ENCODE assay signal across 11 cellular contexts in genomic region chr15:73928971-73929627, GRCh38. TPM values are rescaled to one million over a fixed set of nuclear protein-coding genes. Genes with fewer than 3 reads are reported as not detected.
A peak's percentile ranks its signal among the peaks of the same experiment; 100 is the strongest.
DNase-seq lines count a peak whose midpoint lies in the region; ATAC-seq and TF ChIP-seq lines count a peak whose summit lies in the region.
"Had no signal": no experiment of that assay in that cellular context is flagged by ENCODE, and none has a peak within 500 bp of the region (broad histone marks: within the 10 kb centered on the region; RNA-seq: fewer than 3 reads in every experiment).

No MANE protein-coding gene starts in this region.

- H3K27me3 Mint-ChIP-seq in CD4-positive, alpha-beta memory T cell, result no peaks in the 10 kb centered on the region
- no peaks in the 10 kb centered on the region for H3K27me3 Mint-ChIP-seq in chondrocyte (ENCODE audit: low read depth)

- H3K4me3 Mint-ChIP-seq in CD4-positive, alpha-beta memory T cell, result peak overlapping the region; percentile 3 to 69 (median 54)
- peak overlapping the region; percentile 96 for H3K4me3 Mint-ChIP-seq in chondrocyte (ENCODE audit: unreplicated experiment)

- WGBS in neuronal stem cell (ENCODE audit: extremely low coverage in 2 of 2, insufficient read length in 2 of 2, insufficient replicate concordance in 1 of 2), 2 donors, result no CpG with 5 or more reads among the region's 5 CpGs

- H3K9ac ChIP-seq in Karpas-422 (ENCODE audit: low read length) (0 out of 2 replicates have a peak overlapping the region, but pooled peaks have one; percentile 7), neuronal stem cell (ENCODE audit: low read depth, low read length, poor library complexity) (peak overlapping the region; percentile 18)

- no peaks in the 10 kb centered on the region for H3K36me3 ChIP-seq in CD4-positive, alpha-beta memory T cell (ENCODE audit: insufficient read depth, low read length)
- H3K36me3 ChIP-seq in Karpas-422 (ENCODE audit: insufficient read depth, low read length), result no peaks in the 10 kb centered on the region
- H3K36me3 ChIP-seq in neuronal stem cell (replicated peaks in 1 of 2; ENCODE audit: control insufficient read depth in 2 of 2, insufficient read depth in 2 of 2, low read length in 2 of 2), result no peaks in the 10 kb centered on the region
- H3K36me3 ChIP-seq: Peyer's patch had no signal

- DNase-seq in CD4-positive, alpha-beta memory T cell, result no peak
- DNase-seq in Karpas-422 (no peak), chondrocyte (ENCODE audit: low spot score) (peak; percentile 63), neuronal stem cell (ENCODE audit: low spot score) (no peak), NCI-H1930 (lab: John Stamatoyannopoulos, UW) (no peak), NCI-H1105 treated with DMSO at 0.1 percent for 48 hours (lab: John Stamatoyannopoulos, UW) (no peak), posterior vena cava (ENCODE audit: low spot score) (no peak)
- DNase-seq: Kasumi-1 had no signal

- peak overlapping the region; percentile 49 for H3K14ac ChIP-seq in neuronal stem cell (ENCODE audit: low read length)

- no peak overlapping the region for H3K27ac ChIP-seq in CD4-positive, alpha-beta memory T cell (ENCODE audit: low read depth, low read length)
- H3K27ac ChIP-seq in Karpas-422 (ENCODE audit: low read length) (no peak overlapping the region), neuronal stem cell (replicated peaks; ENCODE audit: low read length) (no peak overlapping the region)
- H3K27ac ChIP-seq: psoas muscle had no signal

- H2BK120ac ChIP-seq in neuronal stem cell (ENCODE audit: low read depth, low read length), result no peak overlapping the region

- H3K4me2 ChIP-seq in Karpas-422 (ENCODE audit: low read depth, low read length, poor library complexity, severe bottlenecking) (no peak overlapping the region), neuronal stem cell (ENCODE audit: insufficient read depth, low read length, poor library complexity, severe bottlenecking) (no peak overlapping the region)

- H3K4ac ChIP-seq in neuronal stem cell (ENCODE audit: low read length), result no peak overlapping the region

- peak overlapping the region; percentile 35 for H3K18ac ChIP-seq in neuronal stem cell (ENCODE audit: low read length)

- H3K4me1 Mint-ChIP-seq in CD4-positive, alpha-beta memory T cell, result peaks cover 24 to 66% (median 38%) of the 10 kb centered on the region in 4 donors
- peaks cover 78% of the 10 kb centered on the region for H3K4me1 Mint-ChIP-seq in chondrocyte (ENCODE audit: low read depth)

- POLR2A ChIA-PET in CD4-positive, alpha-beta memory T cell (lab: Charles Lee; ENCODE audit: partially characterized antibody), result interaction anchor here (0.6 to 2.5 kb wide), 2 partner anchors 9 to 462 kb away, joined by 3 to 7 read pairs; no protein-coding TSS in a partner anchor

- no peaks in the 10 kb centered on the region for H3K36me3 Mint-ChIP-seq in CD4-positive, alpha-beta memory T cell
- H3K36me3 Mint-ChIP-seq in chondrocyte (ENCODE audit: low read depth), result peaks cover 12% of the 10 kb centered on the region

- H4K20me1 ChIP-seq in Karpas-422 (ENCODE audit: insufficient read depth, low read depth, low read length), result 0 out of 2 replicates have a peak, but pooled peaks cover 1% of the 10 kb centered on the region

- H3K9me3 Mint-ChIP-seq in CD4-positive, alpha-beta memory T cell, result peaks cover 0 to 3% (median 0%) of the 10 kb centered on the region in 8 donors
- no peaks in the 10 kb centered on the region for H3K9me3 Mint-ChIP-seq in chondrocyte (ENCODE audit: low read depth)

- peak overlapping the region; percentile 25 for H2BK15ac ChIP-seq in neuronal stem cell (ENCODE audit: low read length)

- H2BK12ac ChIP-seq in neuronal stem cell (ENCODE audit: low read length), result no peak overlapping the region

- H2AFZ ChIP-seq in Karpas-422 (ENCODE audit: low read length) (peak overlapping the region; percentile 50; the same call in 1 of the 2 replicates), neuronal stem cell (ENCODE audit: low read length) (no peak overlapping the region)

- CTCF ChIA-PET in CD4-positive, alpha-beta memory T cell (lab: Charles Lee; ENCODE audit: partially characterized antibody), result interaction anchor here (0.8 to 5.7 kb wide), 7 partner anchors 9 to 65 kb away, joined by 3 to 27 read pairs (median 16); partner anchors contain the start of genes PML and TBC1D21

- no peak overlapping the region for H3K23ac ChIP-seq in neuronal stem cell (ENCODE audit: low read depth, low read length, poor library complexity)

- no peak overlapping the region for H3K4me3 ChIP-seq in CD4-positive, alpha-beta memory T cell (ENCODE audit: low read length in 2 of 2)
- no peak overlapping the region for H3K4me3 ChIP-seq in Karpas-422 (ENCODE audit: low read length)
- no peak overlapping the region for H3K4me3 ChIP-seq in neuronal stem cell (ENCODE audit: low read length in 2 of 2)
- H3K4me3 ChIP-seq: Peyer's patch had no signal

- H2BK5ac ChIP-seq in neuronal stem cell (ENCODE audit: low read length), result no peak overlapping the region

- H4K91ac ChIP-seq in neuronal stem cell (ENCODE audit: low read depth, low read length, poor library complexity), result no peak overlapping the region

- H3K27ac Mint-ChIP-seq in CD4-positive, alpha-beta memory T cell, result peak overlapping the region in 4 of 7 donors; percentile 46 to 87 (median 80)
- peak overlapping the region; percentile 100 for H3K27ac Mint-ChIP-seq in chondrocyte (ENCODE audit: unreplicated experiment)

- peaks cover 67% of the 10 kb centered on the region for H3K4me1 ChIP-seq in CD4-positive, alpha-beta memory T cell (ENCODE audit: insufficient read depth, low read length)
- H3K4me1 ChIP-seq in Karpas-422 (ENCODE audit: low read length), result no peaks in the 10 kb centered on the region
- peaks cover 26 to 29% of the 10 kb centered on the region in 2 donors for H3K4me1 ChIP-seq in neuronal stem cell (ENCODE audit: control insufficient read depth in 2 of 2, insufficient read depth in 1 of 2, low read depth in 1 of 2, low read length in 2 of 2)

- H3K27me3 ChIP-seq in CD4-positive, alpha-beta memory T cell (ENCODE audit: insufficient read depth, low read length), result no peaks in the 10 kb centered on the region
- H3K27me3 ChIP-seq in Karpas-422 (ENCODE audit: low read length), result no peaks in the 10 kb centered on the region
- H3K27me3 ChIP-seq in neuronal stem cell (ENCODE audit: control insufficient read depth in 3 of 3, insufficient read depth in 3 of 3, low read depth in 1 of 3, low read length in 3 of 3), result peaks cover 0 to 12% (median 2%) of the 10 kb centered on the region in 3 experiments
- H3K27me3 ChIP-seq: Peyer's patch had no signal

- H3K9me3 ChIP-seq in CD4-positive, alpha-beta memory T cell (ENCODE audit: control insufficient read depth in 1 of 2, low read length in 2 of 2), result no peaks in the 10 kb centered on the region
- no peaks in the 10 kb centered on the region for H3K9me3 ChIP-seq in Karpas-422 (ENCODE audit: low read length)
- H3K9me3 ChIP-seq in neuronal stem cell (replicated peaks in 1 of 2; ENCODE audit: control insufficient read depth in 2 of 2, insufficient read depth in 1 of 2, low read depth in 1 of 2, low read length in 2 of 2), result no peaks in the 10 kb centered on the region
- H3K9me3 ChIP-seq: psoas muscle had no signal

- no peak for TF ChIP-seq CTCF in chondrocyte (IDR thresholded peaks at IDR 0.05)

- H3K9me2 ChIP-seq in Karpas-422 (replicated peaks; ENCODE audit: insufficient read depth, low read length), result no peaks in the 10 kb centered on the region

- no peaks in the 10 kb centered on the region for H3K79me2 ChIP-seq in Karpas-422 (ENCODE audit: low read length)

- H3K79me1 ChIP-seq in neuronal stem cell (ENCODE audit: low read depth, low read length), result peaks cover 6% of the 10 kb centered on the region

- no peak overlapping the region for H4K8ac ChIP-seq in neuronal stem cell (ENCODE audit: low read depth, low read length)

- intact Hi-C loops in CD4-positive, alpha-beta memory T cell (cut with micrococcal nuclease), result loop anchor here (2.0 kb wide), 1 partner anchor 54 kb away; no protein-coding TSS in a partner anchor
- intact Hi-C loops in posterior vena cava (cut with DNase I), result loop anchor here in 1 of 2 donors (10.0 kb wide), 1 partner anchor 234 kb away; no protein-coding TSS in a partner anchor

- no peak for ATAC-seq in GM19452 (IDR thresholded peaks at IDR 0.05; ENCODE audit: unreplicated experiment)
- ATAC-seq: psoas muscle had no signal

- peak overlapping the region; percentile 47 for H2AK5ac ChIP-seq in neuronal stem cell (ENCODE audit: low read depth, low read length)

RNA-seq across cellular contexts. Expression of gene LOXL1, which starts 2.8 kb away (rescaled TPM):
- 1 to 10 TPM; 1.6 to 2.1 TPM for total RNA-seq in CD4-positive, alpha-beta memory T cell
- 10 to 100 TPM in 1 of 2 donors, 1 to 10 TPM in 1; 6.4 to 13.1 TPM for polyA plus RNA-seq in CD4-positive, alpha-beta memory T cell
- total RNA-seq in Karpas-422 (2014; rRNA removed; shearing (Covaris generic); ENCODE audit: low replicate concordance), result not detected in 2 replicates
- total RNA-seq in chondrocyte (428 to 446 TPM (median 444 TPM) in 3 replicates), posterior vena cava (100 to 1,000 TPM in 1 of 2 donors, 10 to 100 TPM in 1; 94.6 to 110 TPM)
- polyA plus RNA-seq in neuronal stem cell (2013, experiment 1 of 2), result 67.0 TPM
- polyA plus RNA-seq in neuronal stem cell (2013, experiment 2 of 2), result 68.3 TPM

RNA-seq across cellular contexts. Expression of gene TBC1D21, which starts 55.7 kb away (rescaled TPM):
- total RNA-seq in CD4-positive, alpha-beta memory T cell, result not detected
- not detected for polyA plus RNA-seq in CD4-positive, alpha-beta memory T cell
- total RNA-seq in Karpas-422 (2014; rRNA removed; shearing (Covaris generic); ENCODE audit: low replicate concordance), result not detected in 2 replicates
- total RNA-seq in chondrocyte (not detected in 3 replicates), posterior vena cava (not detected)
- not detected for polyA plus RNA-seq in neuronal stem cell (2013, experiment 1 of 2)
- not detected for polyA plus RNA-seq in neuronal stem cell (2013, experiment 2 of 2)
- total RNA-seq: Peyer's patch, psoas muscle had no signal
- polyA plus RNA-seq: psoas muscle had no signal

Comparison
In these comparisons a context has a peak if more than half of its experiments do, and no peak if none do; other contexts are left out.
1. RNA of gene LOXL1, which starts 2.8 kb away (total RNA-seq): 428 to 446 TPM in chondrocyte and 94.6 to 110 TPM in posterior vena cava; 1.6 to 2.1 TPM in CD4-positive, alpha-beta memory T cell and not detected in Karpas-422; every median in the first group is over 10 times any median in the second.